1 cellular context compared by ENCODE assay signal in the genomic region with DNA sequence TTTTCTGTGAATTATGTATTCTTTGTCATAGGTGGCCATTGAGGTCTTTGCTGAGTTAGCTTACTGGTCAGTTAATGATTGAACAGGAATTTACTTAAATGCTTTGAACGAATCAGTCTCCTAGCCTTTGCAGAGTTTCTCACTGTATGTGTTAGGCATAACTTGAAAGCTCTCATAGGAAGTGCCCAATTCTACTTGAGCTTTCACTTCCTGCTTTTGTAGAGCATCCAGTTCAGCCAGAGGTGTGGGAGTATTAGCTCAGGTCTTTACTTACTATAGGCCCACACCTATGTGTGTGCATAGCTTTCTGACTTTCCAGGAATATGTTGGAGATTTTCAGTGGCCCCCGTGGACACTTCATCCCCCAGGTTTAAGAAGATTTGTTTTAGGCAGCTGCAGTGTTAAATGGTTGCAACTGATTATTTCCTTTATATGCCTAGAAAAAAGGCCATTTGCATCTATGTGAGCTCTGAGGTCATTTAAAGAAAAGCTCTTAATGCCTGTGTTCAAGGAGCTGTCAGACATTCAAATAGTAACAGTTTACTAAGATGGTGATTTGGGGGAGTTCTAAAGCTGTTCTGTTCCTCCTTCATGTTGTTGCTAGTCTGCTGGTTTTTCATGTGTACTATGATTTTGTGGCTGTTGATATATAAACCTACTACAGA.
TF ChIP-seq lines count a peak whose summit lies in the region.

No MANE protein-coding gene starts in this region.

TF ChIP-seq in GM12878, 131 proteins besides CTCF, POLR2A, EP300 and RAD21 (continued from another document):
- TF ChIP-seq CEBPZ (IDR thresholded peaks at IDR 0.05; ENCODE audit: low read depth, low read length), result no peak
- peak; percentile 96 for TF ChIP-seq SPI1 (IDR thresholded peaks at IDR 0.05; ENCODE audit: borderline replicate concordance, insufficient read depth, low read depth, low read length)
- TF ChIP-seq ASH2L (IDR thresholded peaks at IDR 0.05; ENCODE audit: borderline replicate concordance, low read depth), result no peak
- peak; percentile 20; the same call in 1 of the 2 replicates for TF ChIP-seq SMC3 (IDR thresholded peaks at IDR 0.05; ENCODE audit: borderline replicate concordance, low read length)
- peak; percentile 51 to 64; a peak in 3 of 4 replicates for TF ChIP-seq IKZF2 (IDR thresholded peaks at IDR 0.05)
- TF ChIP-seq EGR1 (IDR thresholded peaks at IDR 0.05; ENCODE audit: borderline replicate concordance in 1 of 2, low read depth in 2 of 2, low read length in 2 of 2), result 0 out of 3 replicates have a peak, but pooled peaks of 1 of the 2 experiments have one; percentile 46
- TF ChIP-seq TCF12 (IDR thresholded peaks at IDR 0.05; ENCODE audit: low read depth, low read length), result no peak
